ENCODE assay signal across 8 cellular contexts in the genomic region with DNA sequence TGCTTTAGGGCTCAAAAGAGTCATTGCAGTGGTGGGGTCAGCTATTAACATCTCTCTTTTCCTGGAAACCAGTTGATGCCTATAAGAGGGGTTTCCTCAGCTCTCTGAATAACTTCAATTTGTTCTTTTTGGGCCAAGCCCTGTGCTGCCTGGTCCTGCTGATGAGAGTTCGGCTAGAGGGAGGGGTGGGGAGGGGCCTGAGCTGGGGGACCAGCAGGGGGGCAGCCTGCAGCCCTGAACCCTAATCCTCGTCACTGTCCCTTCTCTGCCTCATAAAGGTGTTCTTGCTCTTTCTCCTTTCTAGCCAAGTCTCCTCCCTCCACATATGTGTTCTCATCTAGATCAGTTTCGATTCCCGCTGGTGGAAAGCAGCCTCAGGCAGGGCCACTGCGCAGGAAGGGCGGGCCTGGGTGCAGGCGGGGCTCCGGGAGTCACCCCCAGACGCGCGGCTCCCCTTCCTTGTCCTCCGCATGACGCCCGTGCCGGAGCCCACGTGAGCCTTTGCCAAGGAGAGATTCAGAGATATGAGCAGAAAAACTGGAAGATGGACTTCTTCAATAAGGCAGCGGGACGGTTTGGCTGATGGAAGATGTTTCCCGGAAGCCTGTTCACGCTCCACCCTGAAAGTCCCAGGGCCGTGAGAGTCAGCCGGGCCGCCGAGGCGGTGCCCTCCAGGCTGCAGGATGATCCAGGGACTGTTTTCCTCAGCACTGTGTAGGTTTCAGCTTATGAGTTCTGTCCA. TPM values are rescaled to one million over a fixed set of nuclear protein-coding genes. Genes with fewer than 3 reads are reported as not detected.
A peak's percentile ranks its signal among the peaks of the same experiment; 100 is the strongest.
DNase-seq lines count a peak whose midpoint lies in the region; ATAC-seq and TF ChIP-seq lines count a peak whose summit lies in the region.

No MANE protein-coding gene starts in this region.

- H3K4me3 Mint-ChIP-seq in neural crest cell: peak overlapping the region; percentile 92

- H3K4me1 ChIP-seq in stomach smooth muscle (ENCODE audit: control insufficient read depth, insufficient read depth, low read length): peaks cover 8% of the 10 kb centered on the region

- no peaks in the 10 kb centered on the region for H3K9me3 ChIP-seq in KOPT-K1 (ENCODE audit: insufficient read depth, low read length, poor library complexity, severe bottlenecking)
- H3K9me3 ChIP-seq in stomach smooth muscle (ENCODE audit: control insufficient read depth in 2 of 2, low read length in 2 of 2): no peaks in the 10 kb centered on the region

- peaks cover 3% of the 10 kb centered on the region for H3K9me3 Mint-ChIP-seq in neural crest cell

- no peaks in the 10 kb centered on the region for H3K36me3 Mint-ChIP-seq in neural crest cell (ENCODE audit: low read depth)

- peak overlapping the region; percentile 77 to 91 for H3K9ac ChIP-seq in stomach smooth muscle (ENCODE audit: low read length in 2 of 2)

- peaks cover 13% of the 10 kb centered on the region for H3K4me1 Mint-ChIP-seq in neural crest cell

- H3K27me3 ChIP-seq in stomach smooth muscle (ENCODE audit: control insufficient read depth in 1 of 2, insufficient read depth in 2 of 2, low read length in 2 of 2): no peaks in the 10 kb centered on the region

- DNase-seq in DMS53 (lab: John Stamatoyannopoulos, UW) (peak; percentile 82), SIG-M5 (lab: John Stamatoyannopoulos, UW) (peak; percentile 60), activated gamma-delta T cell (lab: John Stamatoyannopoulos, UW) (peak; percentile 66), foreskin fibroblast (peak; percentile 66 to 88), neural crest cell (ENCODE audit: low read depth, low spot score) (peak; percentile 47)

- peak overlapping the region; percentile 77 to 85 for H3K4me3 ChIP-seq in foreskin fibroblast (ENCODE audit: low read depth in 1 of 2, low read length in 2 of 2)
- H3K4me3 ChIP-seq in stomach smooth muscle (ENCODE audit: low read length in 2 of 2): peak overlapping the region; percentile 77 to 90

- H3K27ac ChIP-seq in KOPT-K1 (ENCODE audit: low read depth, low read length, poor library complexity, severe bottlenecking) (peak overlapping the region; percentile 69), stomach smooth muscle (ENCODE audit: low read length) (peak overlapping the region; percentile 82)

- H3K36me3 ChIP-seq in KOPT-K1 (ENCODE audit: insufficient read depth, low read length): no peaks in the 10 kb centered on the region
- H3K36me3 ChIP-seq in stomach smooth muscle (ENCODE audit: control insufficient read depth in 2 of 2, insufficient read depth in 2 of 2, low read length in 2 of 2): no peaks in the 10 kb centered on the region

- no peak for TF ChIP-seq CTCF in foreskin fibroblast (IDR thresholded peaks at IDR 0.05; ENCODE audit: low read depth, low read length)
- no peak for TF ChIP-seq CTCF in neural crest cell (conservative IDR thresholded peaks at IDR 0.05)

- H3K27me3 Mint-ChIP-seq in neural crest cell (ENCODE audit: low read depth): no peaks in the 10 kb centered on the region

- ATAC-seq in GM21717 (IDR thresholded peaks at IDR 0.05; ENCODE audit: unreplicated experiment): peak; percentile 81

- peak overlapping the region; percentile 94 for H3K27ac Mint-ChIP-seq in neural crest cell (ENCODE audit: unreplicated experiment)

RNA-seq across cellular contexts. Expression of gene RHOT1, which starts 15.0 kb away (rescaled TPM):
- total RNA-seq in neural crest cell: 30.1 and 34.1 TPM in 2 replicates

Comparison
In these comparisons a context has a peak if more than half of its experiments do, and no peak if none do; other contexts are left out.
1. Peak in every context shown above with its lines: DNase-seq, ATAC-seq, H3K4me3 ChIP-seq and H3K27ac ChIP-seq.